8 cellular contexts compared by ENCODE assay signal in the genomic region with DNA sequence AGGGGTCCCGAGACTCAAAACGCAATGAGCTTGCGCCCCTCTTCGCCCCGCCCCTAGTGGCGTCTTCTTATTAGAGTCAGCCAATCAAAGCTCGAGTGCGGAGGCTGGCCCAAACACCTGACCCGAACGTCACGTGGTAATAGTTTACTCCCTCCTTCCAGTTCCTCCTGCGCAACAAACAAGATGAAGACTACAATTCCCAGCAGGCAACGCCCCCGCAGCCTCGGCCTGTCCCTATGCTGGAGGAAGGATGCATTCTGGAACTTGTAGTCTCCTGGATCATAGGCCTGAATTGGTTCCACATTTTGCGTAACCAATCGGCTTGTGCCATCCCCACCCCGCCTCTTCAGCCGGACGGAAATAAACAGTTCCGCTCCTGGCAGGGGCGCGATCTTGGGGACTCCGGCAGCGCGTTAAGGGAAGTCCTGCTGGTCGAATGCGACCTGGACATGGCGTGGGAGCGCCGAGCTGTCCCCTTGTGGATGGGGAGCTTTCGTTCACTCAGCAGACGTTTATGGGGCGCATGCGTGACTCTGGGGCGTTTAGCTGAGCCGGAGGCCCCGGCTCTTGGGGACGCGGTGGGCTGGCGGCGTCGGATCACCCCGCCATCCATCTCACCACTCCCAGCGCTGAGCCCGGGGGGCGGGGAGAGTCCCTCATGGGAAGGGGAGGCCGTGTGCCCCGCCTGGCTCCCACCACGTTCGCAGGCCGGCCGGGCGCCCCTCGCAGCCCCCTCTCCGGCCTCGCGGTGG. TPM values are rescaled to one million over a fixed set of nuclear protein-coding genes. Genes with fewer than 3 reads are reported as not detected.
DNase-seq lines count a peak whose midpoint lies in the region; ATAC-seq and TF ChIP-seq lines count a peak whose summit lies in the region.

A gene (minus strand): TSS at position 26 of the 752 bp plus-strand sequence. CDS start 38 bp downstream, outside the sequence.

- peak within 1 kb of the TSS; percentile 87 for H3K9ac ChIP-seq in Loucy (ENCODE audit: low read depth, low read length, poor library complexity, severe bottlenecking)

- peak within 1 kb of the TSS; percentile 93 for H3K4me3 ChIP-seq in H7 (ENCODE audit: insufficient read depth, low read depth, low read length)
- H3K4me3 ChIP-seq in Loucy (ENCODE audit: low read length, poor library complexity, severe bottlenecking) = peak within 1 kb of the TSS; percentile 91
- H3K4me3 ChIP-seq in fibroblast of pulmonary artery (replicated peaks; ENCODE audit: low read depth, low read length) = peak within 1 kb of the TSS; percentile 90

- H3K4me2 ChIP-seq in Loucy (ENCODE audit: low read depth, low read length, poor library complexity, severe bottlenecking) = peak within 1 kb of the TSS; percentile 99

- no peaks in the 10 kb centered on the region for H3K27me3 ChIP-seq in H7 (ENCODE audit: control insufficient read depth, insufficient read depth, low read length)
- H3K27me3 ChIP-seq in Loucy (ENCODE audit: insufficient read depth, low read length, poor library complexity, severe bottlenecking) = no peaks in the 10 kb centered on the region

- H3K4me1 ChIP-seq in Loucy (ENCODE audit: insufficient read depth, low read length, poor library complexity, severe bottlenecking) = peaks cover 30% of the 10 kb centered on the region

- no peak within 1 kb of the TSS for H3K27ac Mint-ChIP-seq in natural killer cell treated with Interleukin-12 subunit alpha and Interleukin-12 subunit beta and Interleukin-15 and Interleukin-18, amount 100 ng/mL, for 72 hours

- peaks cover 14 to 31% of the 10 kb centered on the region in 2 donors for H3K4me1 Mint-ChIP-seq in natural killer cell treated with Interleukin-12 subunit alpha and Interleukin-12 subunit beta and Interleukin-15 and Interleukin-18, amount 100 ng/mL, for 72 hours (ENCODE audit: low read depth in 2 of 2)

- no peak within 1 kb of the TSS for H3K4me3 Mint-ChIP-seq in natural killer cell treated with Interleukin-12 subunit alpha and Interleukin-12 subunit beta and Interleukin-15 and Interleukin-18, amount 100 ng/mL, for 72 hours

- H3K36me3 ChIP-seq in H7 (replicated peaks; ENCODE audit: control insufficient read depth, insufficient read depth, low read length) (peaks cover 9% of the 10 kb centered on the region), Loucy (ENCODE audit: insufficient read depth, low read length) (peaks cover 4% of the 10 kb centered on the region; the same call in 1 of the 2 replicates)

- TF ChIP-seq POLR2A in Raji (IDR thresholded peaks at IDR 0.05; ENCODE audit: insufficient read depth, low read depth, low read length) = peak; percentile 98

- no peaks in the 10 kb centered on the region for H3K9me3 Mint-ChIP-seq in natural killer cell treated with Interleukin-12 subunit alpha and Interleukin-12 subunit beta and Interleukin-15 and Interleukin-18, amount 100 ng/mL, for 72 hours

- H3F3A ChIP-seq in Loucy (ENCODE audit: low read depth) = peaks cover 6% of the 10 kb centered on the region; the same call in 1 of the 2 replicates

- H3K79me2 ChIP-seq in Loucy (ENCODE audit: insufficient read depth, low read length) = peaks cover 24% of the 10 kb centered on the region

- ATAC-seq in natural killer cell treated with Interleukin-12 subunit alpha and Interleukin-12 subunit beta and Interleukin-15 and Interleukin-18, amount 100 ng/mL, for 72 hours = peak; percentile 94 to 97
- peak; percentile 95 for ATAC-seq in stimulated activated naive CD8-positive, alpha-beta T cell treated with anti-CD3 and anti-CD28 coated beads, Interleukin-15, Interleukin-2, amounts not matched to agents 100 U/mL and 50 U/mL, for 24 hours

- H4K20me1 ChIP-seq in Loucy (ENCODE audit: insufficient read depth, low read length, poor library complexity, severe bottlenecking) = peaks cover 7% of the 10 kb centered on the region

- H3K27me3 Mint-ChIP-seq in natural killer cell treated with Interleukin-12 subunit alpha and Interleukin-12 subunit beta and Interleukin-15 and Interleukin-18, amount 100 ng/mL, for 72 hours = no peaks in the 10 kb centered on the region

- peak within 1 kb of the TSS; percentile 30 for H2AFZ ChIP-seq in Loucy (ENCODE audit: low read length)

- DNase-seq in G401 (ENCODE audit: low spot score) = peak; percentile 100
- DNase-seq in H7 = peak; percentile 97
- DNase-seq in activated T-helper 9 cell treated with anti-CD3 and anti-CD28 coated beads, Interleukin-2, amount 50 U/mL, for 16 hours (ENCODE audit: low read depth) = peak; percentile 94
- DNase-seq in fibroblast of pulmonary artery (ENCODE audit: low read depth) = peak; percentile 100
- peak; percentile 99 for DNase-seq in natural killer cell treated with Interleukin-12 subunit alpha and Interleukin-12 subunit beta and Interleukin-15 and Interleukin-18, amount 100 ng/mL, for 72 hours (ENCODE audit: low spot score)
- peak; percentile 96 for DNase-seq in stimulated activated naive CD8-positive, alpha-beta T cell treated with anti-CD3 and anti-CD28 coated beads, Interleukin-15, Interleukin-2, amounts not matched to agents 100 U/mL and 50 U/mL, for 24 hours

- no peaks in the 10 kb centered on the region for H3K9me2 ChIP-seq in Loucy (replicated peaks; ENCODE audit: low read depth, low read length)

- no peaks in the 10 kb centered on the region for H3K36me3 Mint-ChIP-seq in natural killer cell treated with Interleukin-12 subunit alpha and Interleukin-12 subunit beta and Interleukin-15 and Interleukin-18, amount 100 ng/mL, for 72 hours

- TF ChIP-seq CTCF in Loucy (conservative IDR thresholded peaks at IDR 0.05; ENCODE audit: low read length) (peak; percentile 66), fibroblast of pulmonary artery (IDR thresholded peaks at IDR 0.05; ENCODE audit: low read length, missing control alignments) (no peak)

- in situ Hi-C loops in G401 (cut with HindIII; ENCODE audit: low sequenced_read_pairs) = no loop called here

- H3K9me3 ChIP-seq in Loucy (ENCODE audit: insufficient read depth, low read depth, low read length) = no peaks in the 10 kb centered on the region

RNA-seq across cellular contexts. Expression of the gene that starts here (rescaled TPM):
- total RNA-seq in G401 (2014; rRNA removed; shearing (Covaris generic)) = 18.6 and 18.7 TPM in 2 replicates
- 44.8 and 48.2 TPM in 2 replicates for total RNA-seq in H7 (2014; rRNA removed; shearing (Covaris generic))
- 100 to 1,000 TPM in 1 of 2 donors, 10 to 100 TPM in 1; 73.8 to 101 TPM for total RNA-seq in natural killer cell treated with Interleukin-12 subunit alpha and Interleukin-12 subunit beta and Interleukin-15 and Interleukin-18, amount 100 ng/mL, for 72 hours

Comparison
In these comparisons a context has a peak if more than half of its experiments do, and no peak if none do; other contexts are left out.
1. Peak in every context shown above with its lines: DNase-seq, ATAC-seq and H3K4me3 ChIP-seq.